ENCODE assay signal across 9 cellular contexts in genomic region chr15:100879461-100880138, GRCh38. TPM values are rescaled to one million over a fixed set of nuclear protein-coding genes. Genes with fewer than 3 reads are reported as not detected.
DNase-seq lines count a peak whose midpoint lies in the region; FAIRE-seq lines count a peak whose summit lies in the region.
"Had no signal": no experiment of that assay in that cellular context is flagged by ENCODE, and none has a peak within 500 bp of the region (broad histone marks: within the 10 kb centered on the region; RNA-seq: fewer than 3 reads in every experiment).

Gene ALDH1A3 (plus strand): TSS chr15:100879831. CDS start chr15:100879908, 77 bp downstream.

- H3K36me3 ChIP-seq in small intestine (ENCODE audit: control insufficient read depth in 2 of 2, insufficient read depth in 2 of 2, low read length in 2 of 2) = no peaks in the 10 kb centered on the region

- 1% methylated on average over 56 to 85 of the region's 94 CpGs for WGBS in adipose tissue, 3 donors
- 0 to 1% (median 1%) methylated on average over 44 to 94 of the region's 94 CpGs for WGBS in small intestine, 3 donors

- FAIRE-seq in HTR-8/SVneo (lab: Jason Lieb, UNC) (peak; percentile 49), small intestine (lab: Jason Lieb, UNC) (no peak)
- FAIRE-seq: A204.1 had no signal

- peak; percentile 67 for DNase-seq in DMS53 (lab: John Stamatoyannopoulos, UW)
- DNase-seq in DMS53 treated with DMSO at 0.1 percent for 48 hours (lab: John Stamatoyannopoulos, UW; ENCODE audit: unreplicated experiment) = no peak
- DNase-seq in HTR-8/SVneo (ENCODE audit: insufficient read length, low spot score) = peak; percentile 56
- no peak for DNase-seq in small intestine
- DNase-seq in dedifferentiated amniotic fluid mesenchymal stem cell (ENCODE audit: extremely low spot score) = no peak
- DNase-seq in NCI-H1930 (lab: John Stamatoyannopoulos, UW) = no peak

- no peaks in the 10 kb centered on the region for H3K4me1 ChIP-seq in small intestine (ENCODE audit: control insufficient read depth in 2 of 2, insufficient read depth in 1 of 2, low read depth in 1 of 2, low read length in 1 of 2)

- no peak within 1 kb of the TSS for H3K27ac ChIP-seq in adipose tissue (ENCODE audit: low read depth, low read length)
- H3K27ac ChIP-seq in small intestine (ENCODE audit: low read depth in 1 of 2, low read length in 1 of 2) = peak within 1 kb of the TSS in 1 of 2 donors; percentile 57

- peaks cover 10 to 17% of the 10 kb centered on the region in 2 donors for H3K27me3 ChIP-seq in small intestine (ENCODE audit: control insufficient read depth in 2 of 2, insufficient read depth in 2 of 2, low read length in 2 of 2)

- H3K4me3 ChIP-seq in iPS-11a (ENCODE audit: low read depth, low read length) (peak within 1 kb of the TSS; percentile 55), small intestine (ENCODE audit: low read depth in 1 of 2, low read length in 2 of 2) (peak within 1 kb of the TSS; percentile 33 to 49)

- no peaks in the 10 kb centered on the region for H3K9me3 ChIP-seq in small intestine (ENCODE audit: control insufficient read depth, low read depth)

RNA-seq across cellular contexts. Expression of gene ALDH1A3, which starts in this region (rescaled TPM):
- 100 to 1,000 TPM in 2 of 3 donors, 10 to 100 TPM in 1; 10.3 to 150 (median 118) TPM for polyA plus RNA-seq in adipose tissue
- 10 to 100 TPM in 1 of 3 donors, 1 to 10 TPM in 2; 3.8 to 37.3 (median 9.9) TPM for polyA plus RNA-seq in small intestine

Comparison
In these comparisons a context has a peak if more than half of its experiments do, and no peak if none do; other contexts are left out.
1. DNase-seq: peak in DMS53 (single experiment) and HTR-8/SVneo (single experiment); none in DMS53 treated with DMSO at 0.1 percent for 48 hours (single experiment), small intestine (single experiment), dedifferentiated amniotic fluid mesenchymal stem cell (single experiment) and NCI-H1930 (0 of 2).